1 cellular context compared by ENCODE assay signal in the genomic region with DNA sequence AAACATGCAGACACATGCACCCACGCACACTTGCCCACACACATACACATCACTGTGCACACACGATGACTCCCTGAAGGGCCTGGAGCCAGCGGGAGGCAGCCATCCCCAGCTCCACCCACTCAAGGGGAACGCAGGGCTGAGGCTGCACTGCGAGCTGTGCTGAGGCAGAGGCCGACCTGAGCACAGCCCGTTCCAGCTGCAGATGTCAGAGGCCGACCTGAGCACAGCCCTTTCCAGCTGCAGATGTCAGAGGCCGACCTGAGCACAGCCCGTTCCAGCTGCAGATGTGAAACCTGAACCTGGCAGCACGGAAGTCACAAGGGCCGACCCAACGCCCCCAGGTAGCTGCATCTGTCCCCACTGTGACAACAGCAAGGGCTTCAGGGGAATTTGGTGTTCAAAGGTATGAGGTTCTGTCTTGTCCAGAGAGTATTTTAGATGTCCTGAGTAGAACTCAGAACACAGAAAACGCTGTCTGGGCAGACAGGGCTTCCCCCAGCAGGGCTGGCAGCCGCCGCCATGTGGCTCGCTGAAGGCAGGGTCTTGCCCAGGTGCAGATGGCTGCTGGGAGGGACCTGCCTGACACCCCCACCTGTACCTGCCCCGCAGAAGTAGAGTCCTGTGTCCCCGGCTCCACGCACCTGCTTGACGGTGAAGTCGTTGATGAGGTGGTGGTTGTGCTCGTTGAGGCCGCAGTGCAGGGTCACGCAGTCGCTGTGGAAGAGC.
TF ChIP-seq lines count a peak whose summit lies in the region.

No MANE protein-coding gene starts in this region.

TF ChIP-seq in GM12878, 131 proteins besides CTCF, POLR2A, EP300 and RAD21 (continued from another document):
- TF ChIP-seq IRF4 (IDR thresholded peaks at IDR 0.05; ENCODE audit: low read depth, low read length) = 0 out of 2 replicates have a peak, but pooled peaks have one; percentile 24
- 0 out of 2 replicates have a peak, but pooled peaks have one; percentile 35 for TF ChIP-seq MTA2 (IDR thresholded peaks at IDR 0.05; ENCODE audit: low read depth)
- TF ChIP-seq, protein P1, sequence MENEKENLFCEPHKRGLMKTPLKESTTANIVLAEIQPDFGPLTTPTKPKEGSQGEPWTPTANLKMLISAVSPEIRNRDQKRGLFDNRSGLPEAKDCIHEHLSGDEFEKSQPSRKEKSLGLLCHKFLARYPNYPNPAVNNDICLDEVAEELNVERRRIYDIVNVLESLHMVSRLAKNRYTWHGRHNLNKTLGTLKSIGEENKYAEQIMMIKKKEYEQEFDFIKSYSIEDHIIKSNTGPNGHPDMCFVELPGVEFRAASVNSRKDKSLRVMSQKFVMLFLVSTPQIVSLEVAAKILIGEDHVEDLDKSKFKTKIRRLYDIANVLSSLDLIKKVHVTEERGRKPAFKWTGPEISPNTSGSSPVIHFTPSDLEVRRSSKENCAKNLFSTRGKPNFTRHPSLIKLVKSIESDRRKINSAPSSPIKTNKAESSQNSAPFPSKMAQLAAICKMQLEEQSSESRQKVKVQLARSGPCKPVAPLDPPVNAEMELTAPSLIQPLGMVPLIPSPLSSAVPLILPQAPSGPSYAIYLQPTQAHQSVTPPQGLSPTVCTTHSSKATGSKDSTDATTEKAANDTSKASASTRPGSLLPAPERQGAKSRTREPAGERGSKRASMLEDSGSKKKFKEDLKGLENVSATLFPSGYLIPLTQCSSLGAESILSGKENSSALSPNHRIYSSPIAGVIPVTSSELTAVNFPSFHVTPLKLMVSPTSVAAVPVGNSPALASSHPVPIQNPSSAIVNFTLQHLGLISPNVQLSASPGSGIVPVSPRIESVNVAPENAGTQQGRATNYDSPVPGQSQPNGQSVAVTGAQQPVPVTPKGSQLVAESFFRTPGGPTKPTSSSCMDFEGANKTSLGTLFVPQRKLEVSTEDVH (IDR thresholded peaks at IDR 0.05; ENCODE audit: low read depth, partially characterized antibody) = no peak
- no peak for TF ChIP-seq GABPA (IDR thresholded peaks at IDR 0.05; ENCODE audit: low read depth)
- no peak for TF ChIP-seq SREBF2 (IDR thresholded peaks at IDR 0.05; ENCODE audit: low read length)
- TF ChIP-seq TCF3 (IDR thresholded peaks at IDR 0.05; ENCODE audit: borderline replicate concordance, insufficient read depth, low read depth, low read length) = peak; percentile 99
- TF ChIP-seq TARDBP (IDR thresholded peaks at IDR 0.05; ENCODE audit: borderline replicate concordance) = peak; percentile 30; the same call in 1 of the 2 replicates
- TF ChIP-seq TAF1 (IDR thresholded peaks at IDR 0.05; ENCODE audit: borderline replicate concordance, low read depth, low read length) = 0 out of 2 replicates have a peak, but pooled peaks have one; percentile 34
- peak; percentile 100 for TF ChIP-seq TCF12 (IDR thresholded peaks at IDR 0.05; ENCODE audit: low read depth, low read length)
- TF ChIP-seq, protein P2, sequence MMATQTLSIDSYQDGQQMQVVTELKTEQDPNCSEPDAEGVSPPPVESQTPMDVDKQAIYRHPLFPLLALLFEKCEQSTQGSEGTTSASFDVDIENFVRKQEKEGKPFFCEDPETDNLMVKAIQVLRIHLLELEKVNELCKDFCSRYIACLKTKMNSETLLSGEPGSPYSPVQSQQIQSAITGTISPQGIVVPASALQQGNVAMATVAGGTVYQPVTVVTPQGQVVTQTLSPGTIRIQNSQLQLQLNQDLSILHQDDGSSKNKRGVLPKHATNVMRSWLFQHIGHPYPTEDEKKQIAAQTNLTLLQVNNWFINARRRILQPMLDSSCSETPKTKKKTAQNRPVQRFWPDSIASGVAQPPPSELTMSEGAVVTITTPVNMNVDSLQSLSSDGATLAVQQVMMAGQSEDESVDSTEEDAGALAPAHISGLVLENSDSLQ (IDR thresholded peaks at IDR 0.05) = no peak
- peak; percentile 56; the same call in 1 of the 2 replicates for TF ChIP-seq CREM (IDR thresholded peaks at IDR 0.05; ENCODE audit: low read depth)
- peak in 1 of 2 experiments; percentile 82; a peak in 2 of 3 replicates for TF ChIP-seq EGR1 (IDR thresholded peaks at IDR 0.05; ENCODE audit: borderline replicate concordance in 1 of 2, low read depth in 2 of 2, low read length in 2 of 2)
- TF ChIP-seq IKZF2 (IDR thresholded peaks at IDR 0.05) = peak; percentile 14 to 23; a peak in 1 of 4 replicates
- 0 out of 2 replicates have a peak, but pooled peaks have one; percentile 17 for TF ChIP-seq IKZF1 (conservative IDR thresholded peaks at IDR 0.05)
- no peak for TF ChIP-seq MXI1 (IDR thresholded peaks at IDR 0.05; ENCODE audit: low read depth, low read length)
- TF ChIP-seq, protein P3, sequence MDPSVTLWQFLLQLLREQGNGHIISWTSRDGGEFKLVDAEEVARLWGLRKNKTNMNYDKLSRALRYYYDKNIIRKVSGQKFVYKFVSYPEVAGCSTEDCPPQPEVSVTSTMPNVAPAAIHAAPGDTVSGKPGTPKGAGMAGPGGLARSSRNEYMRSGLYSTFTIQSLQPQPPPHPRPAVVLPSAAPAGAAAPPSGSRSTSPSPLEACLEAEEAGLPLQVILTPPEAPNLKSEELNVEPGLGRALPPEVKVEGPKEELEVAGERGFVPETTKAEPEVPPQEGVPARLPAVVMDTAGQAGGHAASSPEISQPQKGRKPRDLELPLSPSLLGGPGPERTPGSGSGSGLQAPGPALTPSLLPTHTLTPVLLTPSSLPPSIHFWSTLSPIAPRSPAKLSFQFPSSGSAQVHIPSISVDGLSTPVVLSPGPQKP (IDR thresholded peaks at IDR 0.05; ENCODE audit: low read depth, low read length) = 0 out of 2 replicates have a peak, but pooled peaks have one; percentile 7
- TF ChIP-seq RB1 (IDR thresholded peaks at IDR 0.05; ENCODE audit: borderline replicate concordance) = no peak
- TF ChIP-seq CHD2 (IDR thresholded peaks at IDR 0.05; ENCODE audit: borderline replicate concordance, low read depth, low read length) = 0 out of 2 replicates have a peak, but pooled peaks have one; percentile 22
